In genomic region chrX:139930923-139931645, GRCh38 we compare ENCODE assay signal across 1 cellular context.
TF ChIP-seq lines count a peak whose summit lies in the region.

No MANE protein-coding gene starts in this region.

TF ChIP-seq in GM23338, 12 proteins besides CTCF, POLR2A, EP300 and RAD21 (continued from another document):
- TF ChIP-seq ZNF462 (CRISPR knock-in tag; IDR thresholded peaks at IDR 0.05) (no peak), CREB1 (CRISPR knock-in tag; IDR thresholded peaks at IDR 0.05; ENCODE audit: low read depth) (no peak), REST (IDR thresholded peaks at IDR 0.05; ENCODE audit: unreplicated experiment) (no peak), ETS1 (IDR thresholded peaks at IDR 0.05) (no peak), ZNF331 (CRISPR knock-in tag; IDR thresholded peaks at IDR 0.05; ENCODE audit: low read depth) (no peak), STAT1 (IDR thresholded peaks at IDR 0.05; ENCODE audit: unreplicated experiment) (no peak), ZNF114 (CRISPR knock-in tag; IDR thresholded peaks at IDR 0.05) (no peak), EZH2 (IDR thresholded peaks at IDR 0.05; ENCODE audit: low read depth, unreplicated experiment) (no peak), JUNB (IDR thresholded peaks at IDR 0.05; ENCODE audit: unreplicated experiment) (no peak), NANOG (IDR thresholded peaks at IDR 0.05; ENCODE audit: borderline replicate concordance) (no peak)
TF ChIP-seq in GM23338: peak in this region for 0.
